ENCODE assay signal across 8 cellular contexts in the genomic region with DNA sequence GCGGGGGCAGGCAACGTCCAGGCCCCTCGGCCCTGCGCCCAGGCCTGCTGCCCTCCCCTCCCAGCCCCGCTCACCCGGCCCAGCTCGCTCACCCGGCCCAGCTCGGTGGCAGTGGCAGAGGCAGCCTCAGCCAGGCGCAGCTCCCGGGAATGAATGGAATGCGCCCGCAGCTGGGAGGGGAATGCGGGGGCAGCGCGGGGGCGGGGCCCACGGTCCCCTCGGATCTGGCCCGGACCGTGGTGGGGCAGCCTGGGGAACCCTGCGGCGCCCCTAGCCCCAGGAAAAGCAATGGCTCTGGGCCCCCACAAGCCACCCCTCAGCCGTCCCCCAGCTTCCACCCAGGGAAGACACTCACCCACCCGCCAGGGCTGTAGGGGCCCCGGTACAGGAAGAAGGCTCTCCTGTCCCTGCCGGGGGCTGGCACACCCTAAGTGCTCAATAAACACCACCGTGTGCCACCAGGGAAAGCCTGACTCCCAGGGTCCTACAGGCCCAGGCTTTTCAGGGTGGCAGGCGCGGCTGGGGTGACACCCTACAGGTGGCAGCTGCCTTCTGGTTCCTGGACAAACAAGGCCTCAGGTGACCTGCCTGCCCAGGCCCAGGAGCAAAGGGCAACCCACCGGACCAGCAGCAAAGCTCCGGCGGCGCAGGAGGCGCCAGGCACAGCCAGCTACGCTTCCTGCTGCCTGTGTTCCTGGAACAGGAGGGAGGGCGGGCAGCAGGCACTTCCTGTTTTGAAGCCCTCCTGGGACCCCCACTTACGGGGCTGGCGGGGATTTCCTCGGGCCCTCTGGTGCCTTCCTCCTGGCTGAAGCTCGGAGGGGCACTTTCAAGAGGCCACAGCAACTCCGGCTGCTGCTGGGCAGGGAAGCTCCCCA. TPM values are rescaled to one million over a fixed set of nuclear protein-coding genes. Genes with fewer than 3 reads are reported as not detected.
A peak's percentile ranks its signal among the peaks of the same experiment; 100 is the strongest.
DNase-seq lines count a peak whose midpoint lies in the region; ATAC-seq, FAIRE-seq and TF ChIP-seq lines count a peak whose summit lies in the region.

No MANE protein-coding gene starts in this region.

- H3K4me3 ChIP-seq in cardiac muscle cell = no peak overlapping the region
- H3K4me3 ChIP-seq in rectal smooth muscle tissue (ENCODE audit: low read length) = peak overlapping the region; percentile 40

- H3K4me1 Mint-ChIP-seq in WTC11 = peaks cover 27% of the 10 kb centered on the region

- H3K9me3 Mint-ChIP-seq in WTC11 = no peaks in the 10 kb centered on the region

- H3K27me3 Mint-ChIP-seq in WTC11 (ENCODE audit: low read depth) = no peaks in the 10 kb centered on the region

- DNase-seq in H54 (ENCODE audit: insufficient read length, low spot score) = peak; percentile 72
- DNase-seq in WTC11 (ENCODE audit: low spot score) = peak; percentile 85
- peak; percentile 87 to 91 for DNase-seq in cardiac muscle cell (ENCODE audit: low read depth in 1 of 2, low spot score in 1 of 2)
- no peak for DNase-seq in activated effector memory CD4-positive, alpha-beta T cell treated with Interleukin-2 at 50 U/mL for 16 hours
- DNase-seq in GM20000 (ENCODE audit: low spot score) = no peak

- peak; percentile 89 for ATAC-seq in WTC11
- no peak for ATAC-seq in HG03460 (IDR thresholded peaks at IDR 0.05; ENCODE audit: unreplicated experiment)
- ATAC-seq in GM18519 (IDR thresholded peaks at IDR 0.05; ENCODE audit: low FRiP score, unreplicated experiment) = no peak

- TF ChIP-seq CTCF in WTC11 (IDR thresholded peaks at IDR 0.05) = no peak
- TF ChIP-seq CTCF in cardiac muscle cell (IDR thresholded peaks at IDR 0.05; ENCODE audit: low read depth, low read length) = no peak
- no peak for TF ChIP-seq CTCF in GM20000 (IDR thresholded peaks at IDR 0.05; ENCODE audit: extremely low read depth, missing control alignments)

- H3K27me3 ChIP-seq in cardiac muscle cell = no peaks in the 10 kb centered on the region
- H3K27me3 ChIP-seq in rectal smooth muscle tissue (ENCODE audit: control insufficient read depth, insufficient read depth, low read length) = no peaks in the 10 kb centered on the region

- no peaks in the 10 kb centered on the region for H3K9me3 ChIP-seq in cardiac muscle cell (ENCODE audit: low read depth)

- H3K27ac Mint-ChIP-seq in WTC11 = peak overlapping the region; percentile 72; the same call in 1 of the 2 replicates

- H3K9ac ChIP-seq in rectal smooth muscle tissue (ENCODE audit: low read length) = no peak overlapping the region

- FAIRE-seq in H54 (lab: Jason Lieb, UNC) = no peak

- POLR2A ChIA-PET in WTC11 (lab: Charles Lee) = interaction anchor here (0.6 to 2.0 kb wide), 9 partner anchors 9 to 51 kb away, joined by 3 to 10 read pairs (median 3); partner anchors contain the start of genes MAPK11 and PLXNB2

- CTCF ChIA-PET in WTC11 (lab: Charles Lee) = interaction anchor here (0.6 to 3.3 kb wide), 15 partner anchors 9 to 264 kb away, joined by 3 to 41 read pairs (median 5); partner anchors contain the start of genes DENND6B, HDAC10, LMF2 and MAPK12

- H3K27ac ChIP-seq in cardiac muscle cell = peak overlapping the region; percentile 92
- peak overlapping the region; percentile 65 for H3K27ac ChIP-seq in rectal smooth muscle tissue (ENCODE audit: low read depth, low read length)

- peaks cover 15% of the 10 kb centered on the region for H3K4me1 ChIP-seq in cardiac muscle cell (ENCODE audit: low read depth)
- peaks cover 19% of the 10 kb centered on the region for H3K4me1 ChIP-seq in rectal smooth muscle tissue (ENCODE audit: control insufficient read depth, insufficient read depth, low read length)

- no peaks in the 10 kb centered on the region; the same call in 1 of the 2 replicates for H3K36me3 Mint-ChIP-seq in WTC11

- 0 out of 2 replicates have a peak, but pooled peaks have one; percentile 31 for TF ChIP-seq POLR2A in H54 (IDR thresholded peaks at IDR 0.05; ENCODE audit: low read depth, low read length)

- no peak overlapping the region for H3K4me3 Mint-ChIP-seq in WTC11

- H3K36me3 ChIP-seq in cardiac muscle cell (peaks cover 12% of the 10 kb centered on the region), rectal smooth muscle tissue (ENCODE audit: control insufficient read depth, insufficient read depth, low read length) (peaks cover 20% of the 10 kb centered on the region)

TF ChIP-seq in WTC11, 78 proteins besides CTCF, POLR2A, EP300 and RAD21:
- TF ChIP-seq HMGA2 (CRISPR knock-in tag; IDR thresholded peaks at IDR 0.05) (no peak), TEAD4 (CRISPR knock-in tag; IDR thresholded peaks at IDR 0.05) (peak; percentile 93), TEAD1 (CRISPR knock-in tag; IDR thresholded peaks at IDR 0.05) (peak; percentile 99), CREB1 (CRISPR knock-in tag; IDR thresholded peaks at IDR 0.05) (0 out of 2 replicates have a peak, but pooled peaks have one; percentile 37), ETV6 (CRISPR knock-in tag; IDR thresholded peaks at IDR 0.05) (0 out of 2 replicates have a peak, but pooled peaks have one; percentile 45), SP1 (CRISPR knock-in tag; conservative IDR thresholded peaks at IDR 0.05) (peak; percentile 35; the same call in 1 of the 2 replicates), ATF6 (CRISPR knock-in tag; IDR thresholded peaks at IDR 0.05) (no peak)
- TF ChIP-seq, protein P1, sequence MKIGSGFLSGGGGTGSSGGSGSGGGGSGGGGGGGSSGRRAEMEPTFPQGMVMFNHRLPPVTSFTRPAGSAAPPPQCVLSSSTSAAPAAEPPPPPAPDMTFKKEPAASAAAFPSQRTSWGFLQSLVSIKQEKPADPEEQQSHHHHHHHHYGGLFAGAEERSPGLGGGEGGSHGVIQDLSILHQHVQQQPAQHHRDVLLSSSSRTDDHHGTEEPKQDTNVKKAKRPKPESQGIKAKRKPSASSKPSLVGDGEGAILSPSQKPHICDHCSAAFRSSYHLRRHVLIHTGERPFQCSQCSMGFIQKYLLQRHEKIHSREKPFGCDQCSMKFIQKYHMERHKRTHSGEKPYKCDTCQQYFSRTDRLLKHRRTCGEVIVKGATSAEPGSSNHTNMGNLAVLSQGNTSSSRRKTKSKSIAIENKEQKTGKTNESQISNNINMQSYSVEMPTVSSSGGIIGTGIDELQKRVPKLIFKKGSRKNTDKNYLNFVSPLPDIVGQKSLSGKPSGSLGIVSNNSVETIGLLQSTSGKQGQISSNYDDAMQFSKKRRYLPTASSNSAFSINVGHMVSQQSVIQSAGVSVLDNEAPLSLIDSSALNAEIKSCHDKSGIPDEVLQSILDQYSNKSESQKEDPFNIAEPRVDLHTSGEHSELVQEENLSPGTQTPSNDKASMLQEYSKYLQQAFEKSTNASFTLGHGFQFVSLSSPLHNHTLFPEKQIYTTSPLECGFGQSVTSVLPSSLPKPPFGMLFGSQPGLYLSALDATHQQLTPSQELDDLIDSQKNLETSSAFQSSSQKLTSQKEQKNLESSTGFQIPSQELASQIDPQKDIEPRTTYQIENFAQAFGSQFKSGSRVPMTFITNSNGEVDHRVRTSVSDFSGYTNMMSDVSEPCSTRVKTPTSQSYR (CRISPR knock-in tag; IDR thresholded peaks at IDR 0.05) = peak; percentile 40; the same call in 1 of the 2 replicates

RNA-seq across cellular contexts. Expression of gene PLXNB2, which starts 13.8 kb away (rescaled TPM):
- total RNA-seq in WTC11 (2021) (110 to 113 TPM (median 111 TPM) in 3 replicates), cardiac muscle cell (142 and 195 TPM in 2 replicates)
- 77.0 and 83.2 TPM in 2 replicates for polyA plus RNA-seq in cardiac muscle cell

RNA-seq across cellular contexts. Expression of gene MAPK11, which starts 23.5 kb away (rescaled TPM):
- total RNA-seq in WTC11 (2021) = 1.4 to 2.3 TPM (median 1.9 TPM) in 3 replicates
- total RNA-seq in cardiac muscle cell = 0.49 and 0.63 TPM in 2 replicates
- 0.12 TPM in 1 of 2 replicates, not detected in the other for polyA plus RNA-seq in cardiac muscle cell

RNA-seq across cellular contexts. Expression of gene MAPK12, which starts 32.2 kb away (rescaled TPM):
- 26.9 to 31.0 TPM (median 28.8 TPM) in 3 replicates for total RNA-seq in WTC11 (2021)
- 45.5 and 52.1 TPM in 2 replicates for total RNA-seq in cardiac muscle cell
- 61.5 and 67.1 TPM in 2 replicates for polyA plus RNA-seq in cardiac muscle cell

RNA-seq across cellular contexts. Expression of gene DENND6B, which starts 33.1 kb away (rescaled TPM):
- total RNA-seq in WTC11 (2021) = 2.3 to 2.7 TPM (median 2.5 TPM) in 3 replicates
- 7.0 and 7.9 TPM in 2 replicates for total RNA-seq in cardiac muscle cell
- polyA plus RNA-seq in cardiac muscle cell = 10.6 and 13.3 TPM in 2 replicates

RNA-seq across cellular contexts. Expression of gene HDAC10, which starts 42.6 kb away (rescaled TPM):
- total RNA-seq in WTC11 (2021) (31.9 to 40.9 TPM (median 38.2 TPM) in 3 replicates), cardiac muscle cell (28.4 and 57.3 TPM in 2 replicates)
- 19.8 and 20.8 TPM in 2 replicates for polyA plus RNA-seq in cardiac muscle cell

Comparison
In these comparisons a context has a peak if more than half of its experiments do, and no peak if none do; other contexts are left out.
1. DNase-seq: peak in H54 (single experiment), WTC11 (single experiment) and cardiac muscle cell (2 of 2); none in activated effector memory CD4-positive, alpha-beta T cell treated with Interleukin-2 at 50 U/mL for 16 hours (single experiment) and GM20000 (single experiment).